Comparison of ENCODE assay signal across 22 cellular contexts in genomic region chr4:75142377-75142776, GRCh38.
DNase-seq lines count a peak whose midpoint lies in the region; TF ChIP-seq lines count a peak whose summit lies in the region.
"Had no signal": no experiment of that assay in that cellular context is flagged by ENCODE, and none has a peak within 500 bp of the region (broad histone marks: within the 10 kb centered on the region; RNA-seq: fewer than 3 reads in every experiment).

No MANE protein-coding gene starts in this region.

- no peaks in the 10 kb centered on the region for H3K4me1 ChIP-seq in trophoblast cell (ENCODE audit: control insufficient read depth in 1 of 2, insufficient read depth in 2 of 2, low read length in 2 of 2)
- H3K4me1 ChIP-seq: esophagus squamous epithelium, left lung had no signal

- H3K27ac ChIP-seq in SU-DHL-6 (ENCODE audit: low read depth, low read length), result peak overlapping the region; percentile 65; the same call in 1 of the 2 replicates
- peak overlapping the region; percentile 36 for H3K27ac ChIP-seq in temporal lobe (ENCODE audit: low read depth, low read length)
- no peak overlapping the region for H3K27ac ChIP-seq in trophoblast cell (ENCODE audit: low read depth, low read length)
- H3K27ac ChIP-seq: left lung had no signal

- TF ChIP-seq CTCF in HFFc6 (IDR thresholded peaks at IDR 0.05) (no peak), SU-DHL-6 (IDR thresholded peaks at IDR 0.05; ENCODE audit: insufficient read depth, low read length, poor library complexity, severe bottlenecking) (no peak)

- peaks cover 29% of the 10 kb centered on the region for H3K9me3 Mint-ChIP-seq in HFFc6

- no peaks in the 10 kb centered on the region for H3K4me1 Mint-ChIP-seq in HFFc6 (ENCODE audit: low read depth)
- H3K4me1 Mint-ChIP-seq: central memory CD8-positive, alpha-beta T cell had no signal

- H3K4me3 ChIP-seq in SU-DHL-6 (ENCODE audit: insufficient read depth, low read length, poor library complexity, severe bottlenecking) (no peak overlapping the region), trophoblast cell (ENCODE audit: low read depth, low read length) (no peak overlapping the region)
- H3K4me3 ChIP-seq: esophagus squamous epithelium, left lung had no signal

- H4K20me1 ChIP-seq in SU-DHL-6 (ENCODE audit: low read depth, low read length), result no peaks in the 10 kb centered on the region

- no peaks in the 10 kb centered on the region for H3K27me3 Mint-ChIP-seq in HFFc6 (ENCODE audit: insufficient read depth)
- H3K27me3 Mint-ChIP-seq: central memory CD8-positive, alpha-beta T cell had no signal

- no peaks in the 10 kb centered on the region for H3K36me3 ChIP-seq in SU-DHL-6 (ENCODE audit: low read length)
- H3K36me3 ChIP-seq in trophoblast cell (ENCODE audit: control insufficient read depth in 1 of 2, insufficient read depth in 2 of 2, low read length in 2 of 2), result no peaks in the 10 kb centered on the region
- H3K36me3 ChIP-seq: esophagus squamous epithelium, left lung had no signal

- H2BK5ac ChIP-seq in trophoblast cell (ENCODE audit: low read depth, low read length, poor library complexity), result no peak overlapping the region

- H2AFZ ChIP-seq in SU-DHL-6 (ENCODE audit: low read depth, low read length, severe bottlenecking) (no peak overlapping the region), trophoblast cell (ENCODE audit: insufficient read depth, low read length, poor library complexity) (no peak overlapping the region)

- no peaks in the 10 kb centered on the region for H3K79me2 ChIP-seq in SU-DHL-6 (ENCODE audit: insufficient read depth, low read length)
- no peaks in the 10 kb centered on the region for H3K79me2 ChIP-seq in trophoblast cell (ENCODE audit: control insufficient read depth, insufficient read depth, low read length, poor library complexity)

- no peak overlapping the region for H3K23ac ChIP-seq in trophoblast cell (ENCODE audit: low read length)

- H4K91ac ChIP-seq in trophoblast cell (ENCODE audit: low read depth, low read length), result no peak overlapping the region

- no peak overlapping the region for H2AK5ac ChIP-seq in trophoblast cell (ENCODE audit: low read length)

- H4K8ac ChIP-seq in trophoblast cell (ENCODE audit: low read depth, low read length), result no peak overlapping the region

- peak; percentile 29 for DNase-seq in HFFc6
- peak; percentile 2 for DNase-seq in glomerular visceral epithelial cell (ENCODE audit: extremely low spot score)
- DNase-seq in DMS114 treated with DMSO at 0.1 percent for 48 hours (lab: John Stamatoyannopoulos, UW; ENCODE audit: unreplicated experiment), result no peak
- no peak for DNase-seq in trophoblast cell
- no peak for DNase-seq in NCI-H226
- DNase-seq: activated CD4-positive, alpha-beta T cell treated with anti-CD3 and anti-CD28 coated beads, Interleukin-2, amount 50 U/mL, for 1 hour; activated CD8-positive, alpha-beta memory T cell treated with anti-CD3 and anti-CD28 coated beads, Interleukin-2, amount 50 U/mL, for 4 hours; activated effector memory CD4-positive, alpha-beta T cell treated with Interleukin-2 at 50 U/mL for 16 hours; AML-193; COR-L47; effector memory CD4-positive, alpha-beta T cell; esophagus squamous epithelium; glutamatergic neuron; left lung; NCI-H1930; retina; SIG-M5; stimulated activated CD4-positive, alpha-beta T cell treated with anti-CD3 and anti-CD28 coated beads, Interleukin-15, amount 100 ng/mL, for 24 hours; T-helper 1 cell had no signal

- no CpG with 5 or more reads among the region's 2 CpGs for WGBS in trophoblast cell (ENCODE audit: extremely low coverage, insufficient coverage, insufficient read length)

- no peak overlapping the region for H4K12ac ChIP-seq in trophoblast cell (ENCODE audit: low read depth, low read length)

- H3K27ac Mint-ChIP-seq in HFFc6, result no peak overlapping the region; the same call in 1 of the 2 replicates

- H3K9me3 ChIP-seq in SU-DHL-6 (ENCODE audit: insufficient read depth, low read length) (no peaks in the 10 kb centered on the region), trophoblast cell (ENCODE audit: insufficient read depth, low read depth, low read length) (no peaks in the 10 kb centered on the region)
- H3K9me3 ChIP-seq: esophagus squamous epithelium, left lung had no signal

- no peak overlapping the region for H2BK120ac ChIP-seq in trophoblast cell (ENCODE audit: insufficient read depth, low read length, poor library complexity)

- H3K4ac ChIP-seq in trophoblast cell (ENCODE audit: low read depth, low read length), result no peak overlapping the region

- H3K36me3 Mint-ChIP-seq in HFFc6 (ENCODE audit: low read depth), result no peaks in the 10 kb centered on the region

- H3K14ac ChIP-seq in trophoblast cell (ENCODE audit: low read length), result no peak overlapping the region

- no peaks in the 10 kb centered on the region for H3K9me2 ChIP-seq in SU-DHL-6 (replicated peaks; ENCODE audit: insufficient read depth, low read length)

- no peaks in the 10 kb centered on the region for H3K79me1 ChIP-seq in trophoblast cell (ENCODE audit: low read length)

- H3K9ac ChIP-seq in SU-DHL-6 (ENCODE audit: low read length) (no peak overlapping the region), trophoblast cell (ENCODE audit: low read length) (no peak overlapping the region)

- H3F3A ChIP-seq in SU-DHL-6 (ENCODE audit: insufficient read depth), result peaks cover 9% of the 10 kb centered on the region; the same call in 1 of the 2 replicates

- no peak overlapping the region for H3K4me3 Mint-ChIP-seq in HFFc6
- H3K4me3 Mint-ChIP-seq: central memory CD8-positive, alpha-beta T cell had no signal

- H3K4me2 ChIP-seq in SU-DHL-6 (ENCODE audit: low read depth, low read length, poor library complexity, severe bottlenecking) (peak overlapping the region; percentile 35), trophoblast cell (ENCODE audit: low read length) (no peak overlapping the region)

- H2BK12ac ChIP-seq in trophoblast cell (ENCODE audit: low read length), result no peak overlapping the region

- H3K18ac ChIP-seq in trophoblast cell (ENCODE audit: low read length), result no peak overlapping the region

- no peaks in the 10 kb centered on the region for H3K27me3 ChIP-seq in SU-DHL-6 (ENCODE audit: low read length)
- no peaks in the 10 kb centered on the region for H3K27me3 ChIP-seq in trophoblast cell (ENCODE audit: insufficient read depth, low read length)
- H3K27me3 ChIP-seq: esophagus squamous epithelium, left lung had no signal

Comparison
In these comparisons a context has a peak if more than half of its experiments do, and no peak if none do; other contexts are left out.
1. DNase-seq: peak in HFFc6 (single experiment) and glomerular visceral epithelial cell (single experiment); none in DMS114 treated with DMSO at 0.1 percent for 48 hours (single experiment), trophoblast cell (0 of 2) and NCI-H226 (single experiment).